In the genomic region with DNA sequence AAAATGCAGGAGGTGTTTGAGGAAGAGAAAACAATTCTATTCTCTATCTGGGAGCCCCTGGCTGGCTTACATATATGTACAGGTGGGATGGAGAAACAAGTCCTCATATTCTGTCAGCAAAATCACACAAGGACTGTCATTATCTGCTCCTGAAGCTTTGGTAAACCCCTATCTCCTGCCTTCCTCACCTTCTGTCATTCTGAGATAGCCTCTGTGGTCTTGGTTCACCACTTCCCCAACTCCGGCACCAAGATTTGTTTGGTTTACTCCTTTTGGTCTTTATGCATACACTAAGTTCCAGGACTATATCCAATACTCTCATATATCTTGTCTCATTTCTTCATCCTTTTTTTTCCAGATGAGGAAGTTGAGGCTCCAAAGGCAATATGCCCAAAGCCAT, we compare ENCODE assay signal across 1 cellular context.
TF ChIP-seq lines count a peak whose summit lies in the region.

No MANE protein-coding gene starts in this region.

TF ChIP-seq in HepG2, 621 proteins besides CTCF, POLR2A, EP300 and RAD21:
- TF ChIP-seq, protein P1, sequence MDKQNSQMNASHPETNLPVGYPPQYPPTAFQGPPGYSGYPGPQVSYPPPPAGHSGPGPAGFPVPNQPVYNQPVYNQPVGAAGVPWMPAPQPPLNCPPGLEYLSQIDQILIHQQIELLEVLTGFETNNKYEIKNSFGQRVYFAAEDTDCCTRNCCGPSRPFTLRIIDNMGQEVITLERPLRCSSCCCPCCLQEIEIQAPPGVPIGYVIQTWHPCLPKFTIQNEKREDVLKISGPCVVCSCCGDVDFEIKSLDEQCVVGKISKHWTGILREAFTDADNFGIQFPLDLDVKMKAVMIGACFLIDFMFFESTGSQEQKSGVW (CRISPR knock-in tag; IDR thresholded peaks at IDR 0.05; ENCODE audit: borderline replicate concordance), result no peak
- TF ChIP-seq, protein P2, sequence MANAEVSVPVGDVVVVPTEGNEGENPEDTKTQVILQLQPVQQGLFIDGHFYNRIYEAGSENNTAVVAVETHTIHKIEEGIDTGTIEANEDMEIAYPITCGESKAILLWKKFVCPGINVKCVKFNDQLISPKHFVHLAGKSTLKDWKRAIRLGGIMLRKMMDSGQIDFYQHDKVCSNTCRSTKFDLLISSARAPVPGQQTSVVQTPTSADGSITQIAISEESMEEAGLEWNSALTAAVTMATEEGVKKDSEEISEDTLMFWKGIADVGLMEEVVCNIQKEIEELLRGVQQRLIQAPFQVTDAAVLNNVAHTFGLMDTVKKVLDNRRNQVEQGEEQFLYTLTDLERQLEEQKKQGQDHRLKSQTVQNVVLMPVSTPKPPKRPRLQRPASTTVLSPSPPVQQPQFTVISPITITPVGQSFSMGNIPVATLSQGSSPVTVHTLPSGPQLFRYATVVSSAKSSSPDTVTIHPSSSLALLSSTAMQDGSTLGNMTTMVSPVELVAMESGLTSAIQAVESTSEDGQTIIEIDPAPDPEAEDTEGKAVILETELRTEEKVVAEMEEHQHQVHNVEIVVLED (CRISPR knock-in tag; IDR thresholded peaks at IDR 0.05; ENCODE audit: borderline replicate concordance), result no peak
- TF ChIP-seq ZNF616 (CRISPR knock-in tag; IDR thresholded peaks at IDR 0.05; ENCODE audit: low read depth) (no peak), STAG1 (CRISPR knock-in tag; IDR thresholded peaks at IDR 0.05) (no peak), NFRKB (IDR thresholded peaks at IDR 0.05) (no peak), RFX1 (IDR thresholded peaks at IDR 0.05) (no peak), GTF2F1 (IDR thresholded peaks at IDR 0.05; ENCODE audit: low read length) (no peak), ZBTB8A (CRISPR knock-in tag; IDR thresholded peaks at IDR 0.05; ENCODE audit: borderline replicate concordance, low read depth) (no peak)
